ENCODE assay signal across 1 cellular context in genomic region chr1:61655453-61655852, GRCh38.
TF ChIP-seq lines count a peak whose summit lies in the region.

No MANE protein-coding gene starts in this region.

TF ChIP-seq in K562, 482 proteins besides CTCF, POLR2A, EP300 and RAD21 (continued from another document):
- no peak for TF ChIP-seq ZBTB26 (CRISPR knock-in tag; IDR thresholded peaks at IDR 0.05)
